8 cellular contexts compared by ENCODE assay signal in the genomic region with DNA sequence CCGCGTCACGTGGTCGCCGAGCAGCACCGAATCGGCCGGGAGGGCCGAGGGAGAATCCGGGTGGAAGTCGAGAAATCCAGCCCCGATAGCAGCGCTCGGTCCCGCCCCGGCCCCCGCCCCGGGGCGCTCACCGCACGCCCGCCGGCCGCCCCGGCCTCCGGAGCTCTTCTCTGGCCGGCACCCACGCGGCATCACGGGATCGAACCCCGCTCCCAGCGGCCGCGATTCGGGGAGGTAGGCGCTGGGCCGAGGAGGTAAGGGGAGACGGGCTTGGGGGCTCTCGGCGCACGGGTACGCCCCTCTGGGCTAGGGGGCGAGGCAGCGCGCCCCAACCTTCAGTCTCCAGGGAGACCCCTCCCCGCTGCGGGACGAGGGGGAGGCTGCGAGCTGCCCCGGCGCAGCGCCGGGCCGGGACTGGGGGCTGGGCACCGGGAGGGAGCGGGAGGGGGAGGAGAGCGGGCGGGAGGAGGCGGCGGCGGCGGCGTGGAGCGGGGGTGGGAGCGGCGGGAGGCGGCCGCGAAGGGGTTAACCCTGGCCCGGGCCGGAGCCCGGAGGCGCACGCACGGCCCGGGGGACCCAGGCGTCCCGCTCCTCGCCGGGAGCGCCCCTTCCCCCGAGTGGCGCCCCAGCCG. TPM values are rescaled to one million over a fixed set of nuclear protein-coding genes. Genes with fewer than 3 reads are reported as not detected.
A peak's percentile ranks its signal among the peaks of the same experiment; 100 is the strongest.
DNase-seq lines count a peak whose midpoint lies in the region; ATAC-seq and TF ChIP-seq lines count a peak whose summit lies in the region.

No MANE protein-coding gene starts in this region.

- no peaks in the 10 kb centered on the region for H3K9me2 ChIP-seq in MM.1S (replicated peaks; ENCODE audit: insufficient read depth, low read length)

- H3K36me3 ChIP-seq in MM.1S (replicated peaks; ENCODE audit: insufficient read depth, low read length) (no peaks in the 10 kb centered on the region), gastroesophageal sphincter (no peaks in the 10 kb centered on the region), osteoblast (ENCODE audit: insufficient read depth, low read length) (peaks cover 15% of the 10 kb centered on the region)

- no peak for TF ChIP-seq CTCF in MM.1S (IDR thresholded peaks at IDR 0.05; ENCODE audit: low read length)
- TF ChIP-seq CTCF in gastroesophageal sphincter (IDR thresholded peaks at IDR 0.05): no peak
- TF ChIP-seq CTCF in osteoblast (IDR thresholded peaks at IDR 0.05; ENCODE audit: extremely low read depth, low read depth, low read length): no peak

- DNase-seq in NCI-H146 (lab: John Stamatoyannopoulos, UW) (peak; percentile 34), NCI-H146 treated with DMSO at 0.1 percent for 48 hours (lab: John Stamatoyannopoulos, UW; ENCODE audit: unreplicated experiment) (no peak), MM.1S (no peak), osteoblast (ENCODE audit: insufficient read length, low spot score, missing footprints) (peak; percentile 96)
- peak; percentile 27 for DNase-seq in activated naive CD4-positive, alpha-beta T cell treated with Interleukin-2 at 50 U/mL for 16 hours

- peak overlapping the region; percentile 73 for H2AFZ ChIP-seq in MM.1S (ENCODE audit: low read length)
- no peak overlapping the region for H2AFZ ChIP-seq in osteoblast (ENCODE audit: low read length)

- no peak for TF ChIP-seq EP300 in gastroesophageal sphincter (IDR thresholded peaks at IDR 0.05)

- peak overlapping the region; percentile 83 for H3K9ac ChIP-seq in MM.1S (ENCODE audit: low read length)

- WGBS in gastroesophageal sphincter (ENCODE audit: low coverage in 1 of 2), 2 donors: no CpG with 5 or more reads among the region's 85 CpGs

- peak overlapping the region; percentile 67; the same call in 1 of the 2 replicates for H3K4me2 ChIP-seq in MM.1S (ENCODE audit: low read depth, low read length)
- H3K4me2 ChIP-seq in osteoblast (ENCODE audit: insufficient read depth, low read length): peak overlapping the region; percentile 83

- H3K4me1 ChIP-seq in MM.1S (ENCODE audit: low read length): peaks cover 34% of the 10 kb centered on the region
- H3K4me1 ChIP-seq in gastroesophageal sphincter: peaks cover 20 to 53% (median 47%) of the 10 kb centered on the region in 3 donors
- H3K4me1 ChIP-seq in osteoblast (ENCODE audit: insufficient read depth, low read length): peaks cover 35% of the 10 kb centered on the region

- ATAC-seq in gastroesophageal sphincter (peak; percentile 49), GM18909 (IDR thresholded peaks at IDR 0.05; ENCODE audit: poor library complexity, unreplicated experiment) (no peak), HG03159 (IDR thresholded peaks at IDR 0.05; ENCODE audit: unreplicated experiment) (no peak)

- no peaks in the 10 kb centered on the region for H3K9me3 ChIP-seq in MM.1S (replicated peaks; ENCODE audit: insufficient read depth, low read length)
- no peaks in the 10 kb centered on the region for H3K9me3 ChIP-seq in gastroesophageal sphincter
- H3K9me3 ChIP-seq in osteoblast (ENCODE audit: low read depth, low read length): no peaks in the 10 kb centered on the region

- peak; percentile 32 to 46 for TF ChIP-seq POLR2A in gastroesophageal sphincter (IDR thresholded peaks at IDR 0.05)

- H3K27ac ChIP-seq in MM.1S (ENCODE audit: low read length) (no peak overlapping the region), gastroesophageal sphincter (peak overlapping the region; percentile 69 to 98 (median 95)), osteoblast (ENCODE audit: low read depth, low read length) (peak overlapping the region; percentile 91)

- no peaks in the 10 kb centered on the region for H3K27me3 ChIP-seq in MM.1S (replicated peaks; ENCODE audit: insufficient read depth, low read length)
- H3K27me3 ChIP-seq in gastroesophageal sphincter: no peaks in the 10 kb centered on the region
- H3K27me3 ChIP-seq in osteoblast (ENCODE audit: insufficient read depth, low read length): no peaks in the 10 kb centered on the region

- H3K79me2 ChIP-seq in MM.1S (ENCODE audit: low read length): peaks cover 39% of the 10 kb centered on the region
- peaks cover 58% of the 10 kb centered on the region for H3K79me2 ChIP-seq in osteoblast (ENCODE audit: insufficient read depth, low read length)

- peak overlapping the region; percentile 82 for H3K4me3 ChIP-seq in MM.1S (ENCODE audit: low read length)
- H3K4me3 ChIP-seq in gastroesophageal sphincter: peak overlapping the region; percentile 82 to 100
- H3K4me3 ChIP-seq in osteoblast (ENCODE audit: insufficient read depth, low read length): peak overlapping the region; percentile 96

- peaks cover 10% of the 10 kb centered on the region for H3F3A ChIP-seq in MM.1S (ENCODE audit: insufficient read depth, low read length)

- no peaks in the 10 kb centered on the region for H4K20me1 ChIP-seq in MM.1S (ENCODE audit: insufficient read depth, low read length)
- H4K20me1 ChIP-seq in osteoblast (ENCODE audit: insufficient read depth, low read length): peaks cover 26% of the 10 kb centered on the region

RNA-seq across cellular contexts. Expression of gene NDST1, which starts 22.0 kb away (rescaled TPM):
- 100 to 1,000 TPM in 1 of 4 donors, 10 to 100 TPM in 3; 58.3 to 146 (median 72.1) TPM for total RNA-seq in gastroesophageal sphincter
- total RNA-seq in osteoblast: 89.9 and 104 TPM in 2 replicates

RNA-seq across cellular contexts. Expression of gene RPS14, which starts 36.3 kb away (rescaled TPM):
- 1,000 to 10,000 TPM; 1,275 to 3,828 (median 2,502) TPM for total RNA-seq in gastroesophageal sphincter
- 1,720 and 2,211 TPM in 2 replicates for total RNA-seq in osteoblast

Comparison
In these comparisons a context has a peak if more than half of its experiments do, and no peak if none do; other contexts are left out.
1. DNase-seq: peak in NCI-H146 (single experiment), activated naive CD4-positive, alpha-beta T cell treated with Interleukin-2 at 50 U/mL for 16 hours (single experiment) and osteoblast (single experiment); none in NCI-H146 treated with DMSO at 0.1 percent for 48 hours (single experiment) and MM.1S (single experiment).
2. Peak in every context shown above with its lines, with median percentiles within 50 percentile points of each other: H3K4me3 ChIP-seq.